11 cellular contexts compared by ENCODE assay signal in the genomic region with DNA sequence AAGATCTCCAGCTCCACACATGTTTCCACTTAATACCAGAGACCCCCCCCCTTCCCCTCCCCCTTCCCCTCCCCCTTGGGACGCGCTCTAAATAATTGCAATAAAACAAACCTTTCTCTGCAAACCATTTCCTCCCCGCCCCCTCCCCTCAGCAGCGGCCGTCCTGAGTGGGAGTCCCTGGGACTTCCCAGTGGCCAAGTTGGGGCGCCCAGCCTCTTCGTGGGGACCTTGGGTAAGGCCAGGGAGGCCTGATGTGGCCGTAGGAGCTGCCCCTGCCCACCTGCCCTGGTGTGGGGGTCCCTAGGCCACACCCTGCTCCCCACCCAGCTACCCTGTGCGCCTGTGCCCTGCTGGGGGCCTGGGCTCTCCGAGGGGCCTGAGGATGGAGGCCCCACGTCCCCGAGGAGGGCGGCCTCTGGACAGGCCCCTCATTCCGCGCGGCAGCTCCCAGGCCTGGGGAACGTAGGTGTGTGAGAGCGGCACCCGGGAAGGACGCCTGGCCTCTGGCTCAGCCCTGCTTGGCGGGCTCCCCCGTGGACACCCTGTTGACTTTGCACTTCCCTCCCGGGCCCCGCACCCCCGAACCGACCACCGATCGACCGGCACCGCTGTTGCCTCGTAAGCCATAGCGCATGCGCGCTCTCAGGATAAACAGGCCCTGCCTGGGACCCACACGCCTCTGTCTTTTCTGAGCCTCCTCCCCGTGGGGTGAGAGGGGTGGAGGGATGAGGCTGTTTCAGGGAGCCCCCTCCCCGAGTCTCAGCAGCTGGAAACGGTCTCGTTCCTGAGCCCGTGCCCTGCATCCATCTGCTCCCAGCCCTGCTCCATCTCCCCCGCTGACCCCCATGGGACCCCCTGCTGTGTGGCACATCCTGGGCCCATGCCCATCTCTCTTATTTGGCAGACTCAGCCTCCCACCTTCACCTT. TPM values are rescaled to one million over a fixed set of nuclear protein-coding genes. Genes with fewer than 3 reads are reported as not detected.
DNase-seq lines count a peak whose midpoint lies in the region; ATAC-seq, FAIRE-seq and TF ChIP-seq lines count a peak whose summit lies in the region.
"Had no signal": no experiment of that assay in that cellular context is flagged by ENCODE, and none has a peak within 500 bp of the region (broad histone marks: within the 10 kb centered on the region; RNA-seq: fewer than 3 reads in every experiment).

No MANE protein-coding gene starts in this region.

- TF ChIP-seq CTCF in A673 (conservative IDR thresholded peaks at IDR 0.05; ENCODE audit: low read depth, low read length) = no peak
- no peak for TF ChIP-seq CTCF in VCaP (conservative IDR thresholded peaks at IDR 0.05)
- no peak for TF ChIP-seq CTCF in left ventricle myocardium inferior (IDR thresholded peaks at IDR 0.05; ENCODE audit: borderline replicate concordance)

- H3K27me3 ChIP-seq in A673 (replicated peaks; ENCODE audit: insufficient read depth, low read depth, low read length, poor library complexity) (no peaks in the 10 kb centered on the region), left ventricle myocardium inferior (ENCODE audit: low read depth) (no peaks in the 10 kb centered on the region), rectal smooth muscle tissue (ENCODE audit: control insufficient read depth, insufficient read depth, low read length) (no peaks in the 10 kb centered on the region)

- CTCF ChIA-PET in A673 (lab: Charles Lee) = no interaction called here

- H3K9me3 ChIP-seq in A673 (ENCODE audit: low read depth, low read length, poor library complexity, severe bottlenecking) (no peaks in the 10 kb centered on the region), left ventricle myocardium inferior (replicated peaks) (no peaks in the 10 kb centered on the region)

- H3K36me3 ChIP-seq in A673 (ENCODE audit: insufficient read depth, low read length, poor library complexity, severe bottlenecking) = peaks cover 4% of the 10 kb centered on the region
- H3K36me3 ChIP-seq in left ventricle myocardium inferior = peaks cover 38% of the 10 kb centered on the region
- peaks cover 3% of the 10 kb centered on the region for H3K36me3 ChIP-seq in rectal smooth muscle tissue (ENCODE audit: control insufficient read depth, insufficient read depth, low read length)

- POLR2A ChIA-PET in A673 (lab: Charles Lee; ENCODE audit: low non-redundant PET) = no interaction called here

- H3K4me3 ChIP-seq in A673 (ENCODE audit: low read depth, low read length, poor library complexity, severe bottlenecking) (no peak overlapping the region), left ventricle myocardium inferior (peak overlapping the region; percentile 72), rectal smooth muscle tissue (ENCODE audit: low read length) (peak overlapping the region; percentile 27)

- ATAC-seq in HG02623 (IDR thresholded peaks at IDR 0.05; ENCODE audit: unreplicated experiment) = no peak
- ATAC-seq: T-cell had no signal

- DNase-seq in A673 (ENCODE audit: low spot score) = peak; percentile 44
- peak; percentile 58 for DNase-seq in left ventricle myocardium inferior
- DNase-seq in RCC 7860 (ENCODE audit: low spot score) = no peak
- no peak for DNase-seq in NCI-H2107 (lab: John Stamatoyannopoulos, UW)
- DNase-seq in NCI-H1436 (lab: John Stamatoyannopoulos, UW) = no peak
- DNase-seq: NCI-H748 treated with DMSO at 0.1 percent for 48 hours, T-cell had no signal

- H3K4me1 ChIP-seq in A673 (ENCODE audit: insufficient read depth, low read length, poor library complexity, severe bottlenecking) (peaks cover 38% of the 10 kb centered on the region), left ventricle myocardium inferior (peaks cover 96% of the 10 kb centered on the region), rectal smooth muscle tissue (ENCODE audit: control insufficient read depth, insufficient read depth, low read length) (peaks cover 31% of the 10 kb centered on the region)
- H3K4me1 ChIP-seq: parathyroid adenoma had no signal

- no TSS peak for BruUV-seq in A673 (replicated peaks; lab: Mats Ljungman, UMichigan)

- intact Hi-C loops in A673 (cut with micrococcal nuclease; ENCODE audit: unreplicated experiment) (no loop called here), left ventricle myocardium inferior (cut with micrococcal nuclease) (no loop called here)

- H3K27ac ChIP-seq in A673 (ENCODE audit: low read depth, low read length, poor library complexity, severe bottlenecking) (peak overlapping the region; percentile 80), VCaP (peak overlapping the region; percentile 83), left ventricle myocardium inferior (replicated peaks) (peak overlapping the region; percentile 96), rectal smooth muscle tissue (ENCODE audit: low read depth, low read length) (peak overlapping the region; percentile 77)

- FAIRE-seq in RCC 7860 (lab: Jason Lieb, UNC) = no peak

- peak overlapping the region; percentile 30 for H3K9ac ChIP-seq in rectal smooth muscle tissue (ENCODE audit: low read length)
- H3K9ac ChIP-seq: parathyroid adenoma had no signal

RNA-seq across cellular contexts. Expression of a gene that starts 9.0 kb away (rescaled TPM):
- 51.6 and 65.4 TPM in 2 replicates for total RNA-seq in A673 (2021)
- total RNA-seq in left ventricle myocardium inferior = 21.7 TPM

RNA-seq across cellular contexts. Expression of a gene that starts 9.2 kb away (rescaled TPM):
- total RNA-seq in A673 (2021) (125 and 155 TPM in 2 replicates), left ventricle myocardium inferior (80.1 TPM)

RNA-seq across cellular contexts. Expression of a gene that starts 11.9 kb away (rescaled TPM):
- 19.5 and 26.4 TPM in 2 replicates for total RNA-seq in A673 (2021)
- total RNA-seq in left ventricle myocardium inferior = 221 TPM

RNA-seq across cellular contexts. Expression of a gene that starts 19.0 kb away (rescaled TPM):
- 96.5 and 105 TPM in 2 replicates for total RNA-seq in A673 (2021)
- total RNA-seq in left ventricle myocardium inferior = not detected

RNA-seq across cellular contexts. Expression of a gene that starts 29.0 kb away (rescaled TPM):
- total RNA-seq in A673 (2021) (68.0 and 75.8 TPM in 2 replicates), left ventricle myocardium inferior (14.5 TPM)

Comparison
In these comparisons a context has a peak if more than half of its experiments do, and no peak if none do; other contexts are left out.
1. DNase-seq: peak in A673 (single experiment) and left ventricle myocardium inferior (single experiment); none in RCC 7860 (single experiment), NCI-H2107 (single experiment) and NCI-H1436 (single experiment).
2. Peak in every context shown above with its lines, with median percentiles within 50 percentile points of each other: H3K27ac ChIP-seq.